Comparison of ENCODE assay signal across 11 cellular contexts in genomic region chr1:236917448-236917847, GRCh38.
"Had no signal": no experiment of that assay in that cellular context is flagged by ENCODE, and none has a peak within 500 bp of the region (broad histone marks: within the 10 kb centered on the region; RNA-seq: fewer than 3 reads in every experiment).

No MANE protein-coding gene starts in this region.

- DNase-seq: GM23248, GOT3, H7, H9, HCEC 1CT, HFFc6 had no signal

- H2AFZ ChIP-seq: GM23248, GM23338 had no signal

- H3K9me3 ChIP-seq: HAP-1 had no signal

- H3K4me2 ChIP-seq: GM23338 had no signal

- H3K4me3 ChIP-seq: GM23248, GM23338, HAP-1 had no signal

- FAIRE-seq: H1, H54 had no signal

- H3K27ac ChIP-seq: GM23248 had no signal

- ATAC-seq: GM23338, HCT116 had no signal

- H3K9ac ChIP-seq: GM23248 had no signal

- H3K36me3 ChIP-seq: HAP-1 had no signal

- H3K4me1 ChIP-seq: HAP-1 had no signal
